Comparison of ENCODE assay signal across 1 cellular context in genomic region chr5:154355141-154355611, GRCh38.
TF ChIP-seq lines count a peak whose summit lies in the region.

No MANE protein-coding gene starts in this region.

TF ChIP-seq in WTC11, 78 proteins besides CTCF, POLR2A, EP300 and RAD21 (continued from another document):
- TF ChIP-seq ATF2 (CRISPR knock-in tag; IDR thresholded peaks at IDR 0.05; ENCODE audit: borderline replicate concordance, low read depth) (no peak), ZNF416 (CRISPR knock-in tag; IDR thresholded peaks at IDR 0.05) (no peak), CREM (CRISPR knock-in tag; IDR thresholded peaks at IDR 0.05) (no peak), USF2 (CRISPR knock-in tag; IDR thresholded peaks at IDR 0.05) (no peak), TEAD4 (CRISPR knock-in tag; IDR thresholded peaks at IDR 0.05) (no peak), ZNF263 (CRISPR knock-in tag; IDR thresholded peaks at IDR 0.05; ENCODE audit: low read depth) (no peak), ZNF396 (CRISPR knock-in tag; IDR thresholded peaks at IDR 0.05; ENCODE audit: borderline replicate concordance) (no peak)
